In genomic region chr13:80858131-80858530, GRCh38 we compare ENCODE assay signal across 2 cellular contexts.
TF ChIP-seq lines count a peak whose summit lies in the region.

No MANE protein-coding gene starts in this region.

TF ChIP-seq in GM23338, 12 proteins besides CTCF, POLR2A, EP300 and RAD21 (continued from another document):
- no peak for TF ChIP-seq EZH2phosphoT487 (IDR thresholded peaks at IDR 0.05; ENCODE audit: unreplicated experiment)
TF ChIP-seq in GM23338: peak in this region for 1.

TF ChIP-seq in K562, 482 proteins besides CTCF, POLR2A, EP300 and RAD21 (continued from another document):
- TF ChIP-seq HMGN3 (IDR thresholded peaks at IDR 0.05; ENCODE audit: borderline replicate concordance, extremely low read depth, insufficient read length, low read depth, low read length): no peak
- no peak for TF ChIP-seq ZNF217 (CRISPR knock-in tag; IDR thresholded peaks at IDR 0.05)
- TF ChIP-seq ZNF699 (CRISPR knock-in tag; IDR thresholded peaks at IDR 0.05; ENCODE audit: insufficient replicate concordance): no peak
- TF ChIP-seq ZNF717 (CRISPR knock-in tag; IDR thresholded peaks at IDR 0.05): 0 out of 2 replicates have a peak, but pooled peaks have one; percentile 60
- TF ChIP-seq TEAD2 (tag; IDR thresholded peaks at IDR 0.05): no peak
- 0 out of 2 replicates have a peak, but pooled peaks have one; percentile 56 for TF ChIP-seq ZNF184 (CRISPR knock-in tag; IDR thresholded peaks at IDR 0.05)
- TF ChIP-seq MYNN (IDR thresholded peaks at IDR 0.05): no peak
- TF ChIP-seq MYNN (CRISPR knock-in tag; IDR thresholded peaks at IDR 0.05): 0 out of 2 replicates have a peak, but pooled peaks have one; percentile 12
- no peak for TF ChIP-seq NFYB (IDR thresholded peaks at IDR 0.05; ENCODE audit: extremely low read depth, insufficient read length)
- TF ChIP-seq PML (IDR thresholded peaks at IDR 0.05; ENCODE audit: low read length): no peak
- no peak for TF ChIP-seq TBL1XR1 (IDR thresholded peaks at IDR 0.05; ENCODE audit: low read length in 2 of 2)
